In the genomic region with DNA sequence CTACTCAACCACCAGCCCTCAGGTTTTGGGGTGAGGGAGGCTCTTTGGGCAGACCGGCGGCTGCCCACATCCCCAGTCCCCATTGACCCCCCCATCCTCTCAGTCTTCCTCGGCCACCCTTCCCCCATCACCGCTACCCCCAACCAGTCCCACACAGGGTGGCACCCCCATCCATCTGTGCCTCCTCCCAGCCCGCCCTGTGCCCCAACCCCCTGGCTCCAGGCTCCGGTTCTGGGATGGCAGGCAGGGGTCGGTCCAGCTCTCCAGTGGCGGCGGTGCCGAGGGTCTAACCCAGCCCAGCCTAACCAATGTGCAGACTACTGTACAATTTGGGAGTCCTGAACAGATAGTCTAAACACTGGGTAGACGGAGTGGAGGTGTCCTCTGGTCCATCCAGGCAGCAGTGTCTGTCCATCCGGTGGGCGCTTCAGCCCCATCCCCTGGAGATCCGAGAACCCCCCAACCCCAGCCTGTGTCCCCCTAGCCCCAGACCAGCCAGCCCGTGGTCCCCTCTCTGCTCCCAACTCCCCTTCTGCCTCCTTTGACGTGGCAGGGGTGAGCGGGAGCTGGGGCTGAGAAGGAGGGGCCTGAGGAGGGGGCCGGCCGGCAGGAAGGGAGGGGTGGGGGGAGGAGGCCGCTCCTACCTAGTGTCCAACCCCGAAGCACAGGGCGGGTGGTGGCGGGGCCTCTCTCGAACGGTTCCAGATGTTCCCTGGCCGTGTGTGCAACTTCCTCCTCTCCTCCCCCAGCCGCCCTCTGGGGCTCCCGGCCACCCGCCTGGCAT, we compare ENCODE assay signal across 8 cellular contexts. TPM values are rescaled to one million over a fixed set of nuclear protein-coding genes. Genes with fewer than 3 reads are reported as not detected.
A peak's percentile ranks its signal among the peaks of the same experiment; 100 is the strongest.
DNase-seq lines count a peak whose midpoint lies in the region; ATAC-seq and TF ChIP-seq lines count a peak whose summit lies in the region.

No MANE protein-coding gene starts in this region.

- no peaks in the 10 kb centered on the region for H3K9me3 ChIP-seq in tibial artery

- intact Hi-C loops in tibial artery (cut with DNase I; ENCODE audit: low total_unique reads): no loop called here

- ATAC-seq in left lobe of liver (peak; percentile 31), HG02970 (IDR thresholded peaks at IDR 0.05; ENCODE audit: low FRiP score, unreplicated experiment) (no peak), HG03354 (IDR thresholded peaks at IDR 0.05; ENCODE audit: poor library complexity, severe bottlenecking, unreplicated experiment) (no peak)

- TF ChIP-seq CTCF in astrocyte of the cerebellum (IDR thresholded peaks at IDR 0.05; ENCODE audit: low read depth, low read length, missing control alignments): no peak
- TF ChIP-seq CTCF in tibial artery (IDR thresholded peaks at IDR 0.05): no peak

- peaks cover 0 to 31% of the 10 kb centered on the region in 2 donors for H3K27me3 ChIP-seq in tibial artery

- DNase-seq in KG1 (lab: John Stamatoyannopoulos, UW) (peak; percentile 57), astrocyte of the cerebellum (ENCODE audit: low read depth) (peak; percentile 8), left lobe of liver (ENCODE audit: low spot score) (no peak), tibial artery (peak; percentile 90 to 91), NCI-H510A treated with DMSO at 0.1 percent for 48 hours (lab: John Stamatoyannopoulos, UW) (no peak)
- no peak for DNase-seq in stimulated activated CD4-positive, alpha-beta T cell treated with anti-CD3 and anti-CD28 coated beads, Interleukin-4, amount 100 ng/mL, for 4 hours

- peak overlapping the region; percentile 34 to 63 for H3K27ac ChIP-seq in tibial artery

- H3K36me3 ChIP-seq in tibial artery: peaks cover 0 to 2% (median 0%) of the 10 kb centered on the region in 3 donors

- no peak overlapping the region for H3K4me3 ChIP-seq in astrocyte of the cerebellum (ENCODE audit: low read depth, low read length)
- peak overlapping the region; percentile 27 to 33 for H3K4me3 ChIP-seq in tibial artery

- H3K4me1 ChIP-seq in tibial artery: peaks cover 0 to 20% (median 5%) of the 10 kb centered on the region in 4 donors

- in situ Hi-C loops in astrocyte of the cerebellum (cut with HindIII; ENCODE audit: low sequenced_read_pairs): no loop called here

RNA-seq across cellular contexts. Expression of gene GOLGA2, which starts 31.2 kb away (rescaled TPM):
- 34.8 TPM for total RNA-seq in left lobe of liver

RNA-seq across cellular contexts. Expression of gene SWI5, which starts 31.4 kb away (rescaled TPM):
- 17.8 TPM for total RNA-seq in left lobe of liver

RNA-seq across cellular contexts. Expression of gene DNM1, which starts 41.5 kb away (rescaled TPM):
- 3.7 TPM for total RNA-seq in left lobe of liver

RNA-seq across cellular contexts. Expression of gene CIZ1, which starts 53.3 kb away (rescaled TPM):
- total RNA-seq in left lobe of liver: 28.1 TPM

Comparison
In these comparisons a context has a peak if more than half of its experiments do, and no peak if none do; other contexts are left out.
1. DNase-seq: peak in KG1 (single experiment), astrocyte of the cerebellum (single experiment) and tibial artery (2 of 2); none in left lobe of liver (single experiment), NCI-H510A treated with DMSO at 0.1 percent for 48 hours (single experiment) and stimulated activated CD4-positive, alpha-beta T cell treated with anti-CD3 and anti-CD28 coated beads, Interleukin-4, amount 100 ng/mL, for 4 hours (0 of 2).